10 cellular contexts compared by ENCODE assay signal in genomic region chr9:83965350-83966208, GRCh38. TPM values are rescaled to one million over a fixed set of nuclear protein-coding genes. Genes with fewer than 3 reads are reported as not detected.
A peak's percentile ranks its signal among the peaks of the same experiment; 100 is the strongest.
DNase-seq lines count a peak whose midpoint lies in the region; ATAC-seq and TF ChIP-seq lines count a peak whose summit lies in the region.
"Had no signal": no experiment of that assay in that cellular context is flagged by ENCODE, and none has a peak within 500 bp of the region (broad histone marks: within the 10 kb centered on the region; RNA-seq: fewer than 3 reads in every experiment).

No MANE protein-coding gene starts in this region.

- H2BK12ac ChIP-seq in mesenchymal stem cell (ENCODE audit: low read length in 2 of 2), result no peak overlapping the region

- H3K79me1 ChIP-seq in mesenchymal stem cell (replicated peaks; ENCODE audit: low read length, poor library complexity, severe bottlenecking), result no peaks in the 10 kb centered on the region

- no peak overlapping the region for H4K91ac ChIP-seq in mesenchymal stem cell (ENCODE audit: low read length)

- 83% methylated on average over 11 of the region's 11 CpGs for WGBS in mesenchymal stem cell

- H2AK5ac ChIP-seq in mesenchymal stem cell (ENCODE audit: low read length, severe bottlenecking), result no peak overlapping the region

- no peak overlapping the region for H2BK15ac ChIP-seq in mesenchymal stem cell (ENCODE audit: low read depth, poor library complexity, severe bottlenecking)

- H3K18ac ChIP-seq in mesenchymal stem cell (ENCODE audit: low read depth in 1 of 2, low read length in 2 of 2), result no peak overlapping the region

- intact Hi-C loops in Caco-2 (cut with micrococcal nuclease; ENCODE audit: unreplicated experiment), result no loop called here

- H3K36me3 Mint-ChIP-seq in Caco-2 (ENCODE audit: insufficient read depth, unreplicated experiment) (peaks cover 88% of the 10 kb centered on the region), HFFc6 (ENCODE audit: low read depth) (peaks cover 30% of the 10 kb centered on the region), WTC11 (peaks cover 35% of the 10 kb centered on the region)

- H2AFZ ChIP-seq in mesenchymal stem cell (ENCODE audit: low read depth, low read length), result no peak overlapping the region

- H2BK5ac ChIP-seq in mesenchymal stem cell (ENCODE audit: low read depth, low read length, poor library complexity, severe bottlenecking), result no peak overlapping the region

- peak overlapping the region; percentile 77 for H3K27ac Mint-ChIP-seq in Caco-2 (ENCODE audit: unreplicated experiment)
- peak overlapping the region; percentile 58 for H3K27ac Mint-ChIP-seq in HFFc6
- peak overlapping the region; percentile 91 for H3K27ac Mint-ChIP-seq in WTC11

- ATAC-seq in WTC11, result peak; percentile 46

- no peak for TF ChIP-seq CTCF in Caco-2 (IDR thresholded peaks at IDR 0.05; ENCODE audit: insufficient read depth in 1 of 2, low read depth in 1 of 2, low read length in 1 of 2, severe bottlenecking in 1 of 2, unreplicated experiment in 1 of 2)
- no peak for TF ChIP-seq CTCF in HFFc6 (IDR thresholded peaks at IDR 0.05)
- TF ChIP-seq CTCF in WTC11 (IDR thresholded peaks at IDR 0.05), result no peak
- TF ChIP-seq CTCF in GM13976 (IDR thresholded peaks at IDR 0.05; ENCODE audit: borderline replicate concordance, control extremely low read depth, extremely low read depth, insufficient read depth, missing control alignments), result no peak
- no peak for TF ChIP-seq CTCF in brain microvascular endothelial cell (IDR thresholded peaks at IDR 0.05; ENCODE audit: low read depth, low read length, missing control alignments)

- H3K36me3 ChIP-seq in Caco-2 (ENCODE audit: control insufficient read depth, insufficient read depth, low read length), result no peaks in the 10 kb centered on the region
- peaks cover 5 to 46% of the 10 kb centered on the region in 2 experiments for H3K36me3 ChIP-seq in mesenchymal stem cell (ENCODE audit: control insufficient read depth in 1 of 2, insufficient read depth in 2 of 2, low read depth in 1 of 2, low read length in 2 of 2)
- peaks cover 42% of the 10 kb centered on the region for H3K36me3 ChIP-seq in brain microvascular endothelial cell (replicated peaks)

- H3K4me1 Mint-ChIP-seq in Caco-2 (ENCODE audit: low read depth, unreplicated experiment) (peaks cover 6% of the 10 kb centered on the region), HFFc6 (ENCODE audit: low read depth) (peaks cover 36% of the 10 kb centered on the region), WTC11 (no peaks in the 10 kb centered on the region)

- no peak overlapping the region for H3K4ac ChIP-seq in mesenchymal stem cell (ENCODE audit: low read depth in 1 of 2, low read length in 2 of 2)

- H3K27me3 ChIP-seq in Caco-2 (replicated peaks; ENCODE audit: control insufficient read depth, insufficient read depth, low read length) (no peaks in the 10 kb centered on the region), mesenchymal stem cell (ENCODE audit: control insufficient read depth in 1 of 2, insufficient read depth in 1 of 2, low read length in 2 of 2) (no peaks in the 10 kb centered on the region), brain microvascular endothelial cell (replicated peaks) (no peaks in the 10 kb centered on the region)
- H3K27me3 ChIP-seq: sigmoid colon had no signal

- BruUV-seq in Caco-2 (replicated peaks; lab: Mats Ljungman, UMichigan), result no TSS peak

- POLR2A ChIA-PET in Caco-2 (lab: Charles Lee) (interaction anchor here (0.5 to 0.7 kb wide), 2 partner anchors 14 to 15 kb away, joined by 3 read pairs; partner anchors contain the start of genes HNRNPK and RMI1), WTC11 (lab: Charles Lee) (interaction anchor here (0.7 to 2.2 kb wide), 2 partner anchors 9 to 15 kb away, joined by 3 to 15 read pairs; partner anchors contain the start of genes HNRNPK and RMI1)

- H3K14ac ChIP-seq in mesenchymal stem cell (ENCODE audit: low read length in 2 of 2), result no peak overlapping the region

- peaks cover 3% of the 10 kb centered on the region; the same call in 1 of the 2 replicates for H3K4me1 ChIP-seq in Caco-2
- H3K4me1 ChIP-seq in mesenchymal stem cell (ENCODE audit: control insufficient read depth, insufficient read depth, low read depth, low read length), result no peaks in the 10 kb centered on the region
- H3K4me1 ChIP-seq: sigmoid colon had no signal

- H3K27me3 Mint-ChIP-seq in Caco-2 (ENCODE audit: insufficient read depth, unreplicated experiment), result no peaks in the 10 kb centered on the region
- peaks cover 6% of the 10 kb centered on the region for H3K27me3 Mint-ChIP-seq in HFFc6 (ENCODE audit: insufficient read depth)
- no peaks in the 10 kb centered on the region for H3K27me3 Mint-ChIP-seq in WTC11 (ENCODE audit: low read depth)

- no peaks in the 10 kb centered on the region for H3K9me3 ChIP-seq in Caco-2
- H3K9me3 ChIP-seq in mesenchymal stem cell (ENCODE audit: control insufficient read depth, low read length), result no peaks in the 10 kb centered on the region
- H3K9me3 ChIP-seq: sigmoid colon had no signal

- H3K27ac ChIP-seq in mesenchymal stem cell (ENCODE audit: low read length, poor library complexity, severe bottlenecking) (no peak overlapping the region), brain microvascular endothelial cell (no peak overlapping the region)
- H3K27ac ChIP-seq: sigmoid colon had no signal

- no peak overlapping the region for H3K4me2 ChIP-seq in mesenchymal stem cell (ENCODE audit: low read length, poor library complexity, severe bottlenecking)

- H3K4me3 ChIP-seq in Caco-2 (ENCODE audit: low read depth, low read length) (no peak overlapping the region), mesenchymal stem cell (ENCODE audit: insufficient read depth in 1 of 2, low read depth in 1 of 2, low read length in 2 of 2) (no peak overlapping the region), brain microvascular endothelial cell (ENCODE audit: low read depth, low read length) (no peak overlapping the region)
- H3K4me3 ChIP-seq: sigmoid colon had no signal

- H3K9me3 Mint-ChIP-seq in Caco-2 (ENCODE audit: unreplicated experiment) (no peaks in the 10 kb centered on the region), HFFc6 (no peaks in the 10 kb centered on the region), WTC11 (no peaks in the 10 kb centered on the region)

- DNase-seq in Caco-2, result no peak
- DNase-seq in HFFc6, result no peak
- DNase-seq in WTC11 (ENCODE audit: low spot score), result no peak
- peak; percentile 36 for DNase-seq in mesenchymal stem cell
- no peak for DNase-seq in GM13976 (ENCODE audit: low spot score)
- DNase-seq in stimulated activated CD4-positive, alpha-beta T cell treated with anti-CD3 and anti-CD28 coated beads, Interleukin-4, amount 100 ng/mL, for 24 hours, result no peak
- DNase-seq in brain microvascular endothelial cell, result no peak
- DNase-seq in inferior parietal cortex (ENCODE audit: extremely low spot score), result no peak
- DNase-seq: effector CD4-positive, alpha-beta T cell; sigmoid colon had no signal

- no peak overlapping the region for H4K8ac ChIP-seq in mesenchymal stem cell (ENCODE audit: low read length)

- in situ Hi-C loops in GM13976 (cut with MboI; ENCODE audit: low sequenced_read_pairs, unreplicated experiment) (no loop called here), brain microvascular endothelial cell (cut with HindIII; ENCODE audit: low pct_ligation_motif_present, low sequenced_read_pairs) (no loop called here)

- no peak overlapping the region for H3K23ac ChIP-seq in mesenchymal stem cell (ENCODE audit: low read length in 2 of 2)

- no peak overlapping the region for H2BK120ac ChIP-seq in mesenchymal stem cell (ENCODE audit: low read depth, low read length)

- peak overlapping the region; percentile 52 for H3K4me3 Mint-ChIP-seq in Caco-2 (ENCODE audit: unreplicated experiment)
- H3K4me3 Mint-ChIP-seq in HFFc6, result no peak overlapping the region
- no peak overlapping the region for H3K4me3 Mint-ChIP-seq in WTC11

- CTCF ChIA-PET in Caco-2 (lab: Charles Lee) (no interaction called here), WTC11 (lab: Charles Lee) (no interaction called here)

- peak overlapping the region; percentile 66 for H3K9ac ChIP-seq in mesenchymal stem cell (ENCODE audit: low read length)

RNA-seq across cellular contexts. Expression of gene HNRNPK, which starts 14.4 kb away (rescaled TPM):
- total RNA-seq in Caco-2 (2022) (476 and 485 TPM in 2 replicates), WTC11 (2021) (634 to 723 TPM (median 640 TPM) in 3 replicates)
- 100 to 1,000 TPM; 520 to 678 (median 632) TPM for total RNA-seq in HFFc6 (2021; fragmentation: NEBNext Ultra II Directional; extraction: Animal tissue kit (Norgen Biotek cat#: 25700))
- 352 TPM for polyA plus RNA-seq in mesenchymal stem cell (2013, experiment 1 of 2)
- polyA plus RNA-seq in mesenchymal stem cell (2013, experiment 2 of 2), result 352 TPM

RNA-seq across cellular contexts. Expression of gene RMI1, which starts 15.0 kb away (rescaled TPM):
- 10.2 and 10.8 TPM in 2 replicates for total RNA-seq in Caco-2 (2022)
- 10 to 100 TPM in 5 of 6 experiments, 1 to 10 TPM in 1; 8.2 to 13.4 (median 12.2) TPM for total RNA-seq in HFFc6 (2021; fragmentation: NEBNext Ultra II Directional; extraction: Animal tissue kit (Norgen Biotek cat#: 25700))
- total RNA-seq in WTC11 (2021), result 23.9 to 26.7 TPM (median 25.8 TPM) in 3 replicates
- polyA plus RNA-seq in mesenchymal stem cell (2013, experiment 1 of 2), result 4.1 TPM
- polyA plus RNA-seq in mesenchymal stem cell (2013, experiment 2 of 2), result 4.1 TPM

RNA-seq across cellular contexts. Expression of gene KIF27, which starts 44.3 kb away (rescaled TPM):
- total RNA-seq in Caco-2 (2022), result 1.8 and 2.0 TPM in 2 replicates
- 1 to 10 TPM in 5 of 6 experiments, under 1 TPM in 1; 0.99 to 2.0 (median 1.2) TPM for total RNA-seq in HFFc6 (2021; fragmentation: NEBNext Ultra II Directional; extraction: Animal tissue kit (Norgen Biotek cat#: 25700))
- total RNA-seq in WTC11 (2021), result 3.9 to 5.7 TPM (median 5.4 TPM) in 3 replicates
- 1.2 TPM for polyA plus RNA-seq in mesenchymal stem cell (2013, experiment 1 of 2)
- 1.1 TPM for polyA plus RNA-seq in mesenchymal stem cell (2013, experiment 2 of 2)
